ENCODE assay signal across 1 cellular context in the genomic region with DNA sequence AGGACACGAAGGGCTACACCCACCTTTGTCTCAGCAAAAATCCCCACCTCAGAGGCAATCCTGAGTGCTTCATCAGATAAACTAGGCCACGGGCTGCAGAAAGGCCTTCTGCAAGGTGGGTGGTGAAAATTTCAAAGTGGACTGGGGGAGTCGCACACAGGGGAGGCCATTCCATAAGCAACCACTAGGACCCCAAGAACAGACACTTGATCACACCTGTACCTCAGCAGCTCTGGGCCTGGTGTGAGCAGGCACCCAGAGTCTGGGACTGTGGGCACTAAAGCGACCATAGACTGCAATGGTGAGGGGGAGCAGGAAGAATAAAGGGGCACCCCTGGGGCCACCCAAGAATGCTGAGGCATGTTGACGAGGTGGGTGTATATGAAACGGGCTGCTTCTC.
TF ChIP-seq lines count a peak whose summit lies in the region.

No MANE protein-coding gene starts in this region.

TF ChIP-seq in K562, 482 proteins besides CTCF, POLR2A, EP300 and RAD21:
- TF ChIP-seq, protein P1, sequence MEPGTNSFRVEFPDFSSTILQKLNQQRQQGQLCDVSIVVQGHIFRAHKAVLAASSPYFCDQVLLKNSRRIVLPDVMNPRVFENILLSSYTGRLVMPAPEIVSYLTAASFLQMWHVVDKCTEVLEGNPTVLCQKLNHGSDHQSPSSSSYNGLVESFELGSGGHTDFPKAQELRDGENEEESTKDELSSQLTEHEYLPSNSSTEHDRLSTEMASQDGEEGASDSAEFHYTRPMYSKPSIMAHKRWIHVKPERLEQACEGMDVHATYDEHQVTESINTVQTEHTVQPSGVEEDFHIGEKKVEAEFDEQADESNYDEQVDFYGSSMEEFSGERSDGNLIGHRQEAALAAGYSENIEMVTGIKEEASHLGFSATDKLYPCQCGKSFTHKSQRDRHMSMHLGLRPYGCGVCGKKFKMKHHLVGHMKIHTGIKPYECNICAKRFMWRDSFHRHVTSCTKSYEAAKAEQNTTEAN (CRISPR knock-in tag; IDR thresholded peaks at IDR 0.05) = no peak
- TF ChIP-seq ZNF444 (CRISPR knock-in tag; IDR thresholded peaks at IDR 0.05) = no peak
